1 cellular context compared by ENCODE assay signal in genomic region chr12:3231399-3231876, GRCh38.
TF ChIP-seq lines count a peak whose summit lies in the region.

No MANE protein-coding gene starts in this region.

TF ChIP-seq in WTC11, 78 proteins besides CTCF, POLR2A, EP300 and RAD21 (continued from another document):
- TF ChIP-seq AR (CRISPR knock-in tag; IDR thresholded peaks at IDR 0.05) (no peak), TEAD1 (CRISPR knock-in tag; IDR thresholded peaks at IDR 0.05) (no peak), ATF3 (CRISPR knock-in tag; conservative IDR thresholded peaks at IDR 0.05) (no peak), MXD4 (CRISPR knock-in tag; IDR thresholded peaks at IDR 0.05; ENCODE audit: borderline replicate concordance) (no peak)
